9 cellular contexts compared by ENCODE assay signal in the genomic region with DNA sequence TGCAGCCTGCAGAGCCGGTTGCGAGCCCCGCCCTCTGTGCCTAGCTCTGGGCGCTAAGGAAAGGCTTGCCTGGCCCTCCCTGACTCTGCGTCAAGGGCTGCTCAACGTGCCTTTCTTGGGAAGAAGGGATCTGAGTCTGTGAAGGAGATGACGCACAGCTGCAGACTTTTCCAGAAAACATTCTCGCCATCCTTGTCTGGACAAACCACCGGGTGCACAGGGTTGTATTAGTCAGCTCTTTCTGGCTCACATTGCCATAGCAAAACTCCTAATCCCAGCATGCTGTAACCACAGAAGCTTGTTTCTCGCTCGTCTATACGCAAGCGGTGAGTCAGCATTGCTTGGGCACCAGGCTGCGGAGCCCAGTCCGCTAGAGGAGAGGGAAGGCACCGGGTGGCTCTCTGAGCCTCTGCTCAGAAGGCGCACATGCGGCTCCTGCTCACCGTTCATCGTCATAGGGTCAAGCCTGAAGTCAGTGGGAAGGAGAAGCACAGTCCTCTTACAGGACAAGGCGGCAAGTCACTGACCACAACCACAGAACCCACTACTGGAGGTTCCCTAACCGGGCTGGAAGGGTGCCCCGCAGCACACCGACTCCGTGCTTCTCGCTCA. TPM values are rescaled to one million over a fixed set of nuclear protein-coding genes. Genes with fewer than 3 reads are reported as not detected.
DNase-seq lines count a peak whose midpoint lies in the region; ATAC-seq, FAIRE-seq and TF ChIP-seq lines count a peak whose summit lies in the region.
"Had no signal": no experiment of that assay in that cellular context is flagged by ENCODE, and none has a peak within 500 bp of the region (broad histone marks: within the 10 kb centered on the region; RNA-seq: fewer than 3 reads in every experiment).

No MANE protein-coding gene starts in this region.

- 42% methylated on average over 22 of the region's 26 CpGs for WGBS in HepG2 (ENCODE audit: low lambda C conversion rate)

- POLR2A ChIA-PET in HepG2 (lab: Yijun Ruan, JAX) = no interaction called here
- POLR2A ChIA-PET in naive thymus-derived CD8-positive, alpha-beta T cell (lab: Charles Lee) = no interaction called here

- no peak overlapping the region for H3K4me3 ChIP-seq in HepG2 (replicated peaks in 1 of 3; ENCODE audit: insufficient read depth in 1 of 3, low read depth in 2 of 3, low read length in 3 of 3)

- no peaks in the 10 kb centered on the region for H4K20me1 ChIP-seq in HepG2 (ENCODE audit: insufficient read depth, low read length)

- H3K9me3 Mint-ChIP-seq in naive thymus-derived CD8-positive, alpha-beta T cell = no peaks in the 10 kb centered on the region
- H3K9me3 Mint-ChIP-seq in type B pancreatic cell = no peaks in the 10 kb centered on the region

- no peak overlapping the region for H3K4me2 ChIP-seq in HepG2 (ENCODE audit: low read depth, low read length)

- no peaks in the 10 kb centered on the region for H3K4me1 ChIP-seq in HepG2 (ENCODE audit: insufficient read depth, low read length)

- no peak for TF ChIP-seq CTCF in HepG2 (CRISPR knock-in tag; IDR thresholded peaks at IDR 0.05)
- no peak for TF ChIP-seq CTCF in type B pancreatic cell (conservative IDR thresholded peaks at IDR 0.05)

- H2AFZ ChIP-seq in HepG2 (ENCODE audit: low read length) = no peak overlapping the region

- no peak for FAIRE-seq in HepG2 (lab: Jason Lieb, UNC)

- TF ChIP-seq EP300 in HepG2 (IDR thresholded peaks at IDR 0.05; ENCODE audit: low read depth in 2 of 2, low read length in 2 of 2) = no peak
- no peak for TF ChIP-seq EP300 in HepG2 (CRISPR knock-in tag; IDR thresholded peaks at IDR 0.05; ENCODE audit: borderline replicate concordance)

- H3K4me1 Mint-ChIP-seq in naive thymus-derived CD8-positive, alpha-beta T cell = peaks cover 5 to 11% (median 7%) of the 10 kb centered on the region in 4 donors
- no peaks in the 10 kb centered on the region for H3K4me1 Mint-ChIP-seq in type B pancreatic cell (ENCODE audit: unreplicated experiment)

- TF ChIP-seq RAD21 in HepG2 (CRISPR knock-in tag; IDR thresholded peaks at IDR 0.05) = no peak

- no peak overlapping the region for H3K27ac Mint-ChIP-seq in naive thymus-derived CD8-positive, alpha-beta T cell
- H3K27ac Mint-ChIP-seq in type B pancreatic cell = no peak overlapping the region
- H3K27ac Mint-ChIP-seq: IgD-negative memory B cell had no signal

- no peak for TF ChIP-seq POLR2A in HepG2 (IDR thresholded peaks at IDR 0.05; ENCODE audit: insufficient read depth in 1 of 2, low read depth in 2 of 2, low read length in 2 of 2)

- peaks cover 2 to 28% of the 10 kb centered on the region in 2 experiments for H3K27me3 ChIP-seq in HepG2 (ENCODE audit: control insufficient read depth in 1 of 2, insufficient read depth in 2 of 2, low read length in 2 of 2)

- DNase-seq in Caki2 (ENCODE audit: low read depth) = peak; percentile 97
- peak; percentile 45 for DNase-seq in LoVo (ENCODE audit: low spot score)
- peak; percentile 100 for DNase-seq in amniotic epithelial cell (ENCODE audit: low read depth)
- no peak for DNase-seq in HepG2 (ENCODE audit: low spot score)
- no peak for DNase-seq in naive thymus-derived CD8-positive, alpha-beta T cell
- no peak for DNase-seq in NCI-H1436 (lab: John Stamatoyannopoulos, UW)
- no peak for DNase-seq in type B pancreatic cell (ENCODE audit: extremely low spot score, unreplicated experiment)

- H3K9ac ChIP-seq in HepG2 (ENCODE audit: insufficient read depth, low read depth, low read length) = no peak overlapping the region

- in situ Hi-C loops in Caki2 (cut with HindIII; ENCODE audit: low pct_unique_long_range_greater_than_20kb, low sequenced_read_pairs) (no loop called here), HepG2 (cut with HindIII; ENCODE audit: extremely low pct_ligation_motif_present, low pct_unique_long_range_greater_than_20kb) (no loop called here)

- no peaks in the 10 kb centered on the region for H3K36me3 ChIP-seq in HepG2 (replicated peaks in 1 of 2; ENCODE audit: control insufficient read depth in 1 of 2, insufficient read depth in 2 of 2, low read length in 2 of 2)

- no TSS peak for BruUV-seq in HepG2 (replicated peaks; lab: Mats Ljungman, UMichigan)

- no peaks in the 10 kb centered on the region for H3K9me3 ChIP-seq in HepG2 (ENCODE audit: low read length)

- peaks cover 0 to 3% (median 0%) of the 10 kb centered on the region in 3 donors for H3K36me3 Mint-ChIP-seq in naive thymus-derived CD8-positive, alpha-beta T cell
- no peaks in the 10 kb centered on the region for H3K36me3 Mint-ChIP-seq in type B pancreatic cell
- H3K36me3 Mint-ChIP-seq: IgD-negative memory B cell had no signal

- CTCF ChIA-PET in HepG2 (lab: Yijun Ruan, JAX; ENCODE audit: low intra/inter-chr PET ratio, low total read pairs) = no interaction called here

- H3K27me3 Mint-ChIP-seq in naive thymus-derived CD8-positive, alpha-beta T cell = peaks cover 18 to 39% (median 31%) of the 10 kb centered on the region in 5 donors
- H3K27me3 Mint-ChIP-seq in type B pancreatic cell = peaks cover 61% of the 10 kb centered on the region

- intact Hi-C loops in HepG2 (cut with micrococcal nuclease; ENCODE audit: unreplicated experiment) = no loop called here

- no peak overlapping the region for H3K27ac ChIP-seq in HepG2 (ENCODE audit: extremely low read length, insufficient read depth, low read length)

- peak; percentile 22; the same call in 2 of the 3 replicates for ATAC-seq in HepG2
- no peak for ATAC-seq in naive thymus-derived CD8-positive, alpha-beta T cell
- ATAC-seq in HG03439 (IDR thresholded peaks at IDR 0.05; ENCODE audit: unreplicated experiment) = no peak

- H3K4me3 Mint-ChIP-seq in naive thymus-derived CD8-positive, alpha-beta T cell = no peak overlapping the region
- H3K4me3 Mint-ChIP-seq in type B pancreatic cell = no peak overlapping the region
- H3K4me3 Mint-ChIP-seq: IgD-negative memory B cell had no signal

- H3K79me2 ChIP-seq in HepG2 (ENCODE audit: insufficient read depth, low read length) = no peaks in the 10 kb centered on the region

RNA-seq across cellular contexts. Expression of a gene that starts 2.2 kb away (rescaled TPM):
- total RNA-seq in Caki2 (2014; rRNA removed; shearing (Covaris generic); ENCODE audit: low replicate concordance) = not detected in 2 replicates
- total RNA-seq in HepG2 (2016; rRNA removed; fragmentation: Illumina TruSeq; extraction: Trizol) (not detected in 2 replicates), type B pancreatic cell (ENCODE audit: low replicate concordance) (not detected in 2 replicates)
- not detected in 2 replicates for total RNA-seq in HepG2 (2016; cell fraction: cytosol; rRNA removed; fragmentation: Illumina TruSeq; extraction: Trizol; ENCODE audit: low read depth)
- total RNA-seq in HepG2 (2016; cell fraction: insoluble cytoplasmic fraction; rRNA removed; fragmentation: Illumina TruSeq; extraction: Trizol) = not detected in 2 replicates
- total RNA-seq in HepG2 (2016; cell fraction: membrane; rRNA removed; fragmentation: Illumina TruSeq; extraction: Trizol) = not detected in 2 replicates
- total RNA-seq in HepG2 (2016; cell fraction: nucleus; rRNA removed; fragmentation: Illumina TruSeq; extraction: Trizol) = not detected in 2 replicates
- not detected in 2 replicates for polyA plus RNA-seq in HepG2 (2011; rRNA removed)
- not detected in 2 replicates for polyA plus RNA-seq in HepG2 (2011; cell fraction: cytosol; rRNA removed)
- polyA plus RNA-seq in HepG2 (2011; cell fraction: nucleus; rRNA removed) = not detected in 2 replicates
- polyA plus RNA-seq in HepG2 (2012) = not detected in 2 replicates
- polyA plus RNA-seq in HepG2 (2016; cell fraction: cytosol; fragmentation: Illumina TruSeq; extraction: Trizol; ENCODE audit: low read depth) = not detected in 2 replicates
- polyA plus RNA-seq in HepG2 (2016; cell fraction: insoluble cytoplasmic fraction; fragmentation: Illumina TruSeq; extraction: Trizol; ENCODE audit: low read depth) = not detected in 2 replicates
- polyA plus RNA-seq in HepG2 (2016; cell fraction: membrane; fragmentation: Illumina TruSeq; extraction: Trizol; ENCODE audit: low read depth) = not detected in 2 replicates
- polyA plus RNA-seq in HepG2 (2016; cell fraction: nucleus; fragmentation: Illumina TruSeq; extraction: Trizol; ENCODE audit: insufficient read depth, low read depth) = not detected in 2 replicates
- polyA minus RNA-seq in HepG2 (2011; rRNA and poly(A)+ RNA removed; ENCODE audit: low replicate concordance) = not detected in 2 replicates
- not detected in 2 replicates for polyA minus RNA-seq in HepG2 (2011; cell fraction: cytosol; rRNA and poly(A)+ RNA removed)
- polyA minus RNA-seq in HepG2 (2011; cell fraction: nucleus; rRNA and poly(A)+ RNA removed) = not detected in 2 replicates
- not detected for total RNA-seq in naive thymus-derived CD8-positive, alpha-beta T cell
- not detected for polyA plus RNA-seq in naive thymus-derived CD8-positive, alpha-beta T cell

RNA-seq across cellular contexts. Expression of a gene that starts 22.6 kb away (rescaled TPM):
- not detected in 2 replicates for total RNA-seq in Caki2 (2014; rRNA removed; shearing (Covaris generic); ENCODE audit: low replicate concordance)
- total RNA-seq in HepG2 (2016; rRNA removed; fragmentation: Illumina TruSeq; extraction: Trizol) = not detected in 2 replicates
- not detected in 2 replicates for total RNA-seq in HepG2 (2016; cell fraction: cytosol; rRNA removed; fragmentation: Illumina TruSeq; extraction: Trizol; ENCODE audit: low read depth)
- total RNA-seq in HepG2 (2016; cell fraction: insoluble cytoplasmic fraction; rRNA removed; fragmentation: Illumina TruSeq; extraction: Trizol) = not detected in 2 replicates
- not detected in 2 replicates for total RNA-seq in HepG2 (2016; cell fraction: membrane; rRNA removed; fragmentation: Illumina TruSeq; extraction: Trizol)
- total RNA-seq in HepG2 (2016; cell fraction: nucleus; rRNA removed; fragmentation: Illumina TruSeq; extraction: Trizol) = not detected in 2 replicates
- polyA plus RNA-seq in HepG2 (2011; rRNA removed) = not detected in 2 replicates
- polyA plus RNA-seq in HepG2 (2011; cell fraction: cytosol; rRNA removed) = not detected in 2 replicates
- not detected in 2 replicates for polyA plus RNA-seq in HepG2 (2011; cell fraction: nucleus; rRNA removed)
- not detected in 2 replicates for polyA plus RNA-seq in HepG2 (2012)
- polyA plus RNA-seq in HepG2 (2016; cell fraction: cytosol; fragmentation: Illumina TruSeq; extraction: Trizol; ENCODE audit: low read depth) = not detected in 2 replicates
- not detected in 2 replicates for polyA plus RNA-seq in HepG2 (2016; cell fraction: insoluble cytoplasmic fraction; fragmentation: Illumina TruSeq; extraction: Trizol; ENCODE audit: low read depth)
- polyA plus RNA-seq in HepG2 (2016; cell fraction: membrane; fragmentation: Illumina TruSeq; extraction: Trizol; ENCODE audit: low read depth) = not detected in 2 replicates
- not detected in 2 replicates for polyA plus RNA-seq in HepG2 (2016; cell fraction: nucleus; fragmentation: Illumina TruSeq; extraction: Trizol; ENCODE audit: insufficient read depth, low read depth)
- not detected in 2 replicates for polyA minus RNA-seq in HepG2 (2011; rRNA and poly(A)+ RNA removed; ENCODE audit: low replicate concordance)
- not detected in 2 replicates for polyA minus RNA-seq in HepG2 (2011; cell fraction: cytosol; rRNA and poly(A)+ RNA removed)
- polyA minus RNA-seq in HepG2 (2011; cell fraction: nucleus; rRNA and poly(A)+ RNA removed) = not detected in 2 replicates
- not detected for total RNA-seq in naive thymus-derived CD8-positive, alpha-beta T cell
- polyA plus RNA-seq in naive thymus-derived CD8-positive, alpha-beta T cell = not detected
- not detected in 2 replicates for total RNA-seq in type B pancreatic cell (ENCODE audit: low replicate concordance)
- polyA plus RNA-seq: IgD-negative memory B cell had no signal

RNA-seq across cellular contexts. Expression of a gene that starts 23.6 kb away (rescaled TPM):
- not detected in 2 replicates for total RNA-seq in Caki2 (2014; rRNA removed; shearing (Covaris generic); ENCODE audit: low replicate concordance)
- total RNA-seq in HepG2 (2016; rRNA removed; fragmentation: Illumina TruSeq; extraction: Trizol) = not detected in 2 replicates
- total RNA-seq in HepG2 (2016; cell fraction: cytosol; rRNA removed; fragmentation: Illumina TruSeq; extraction: Trizol; ENCODE audit: low read depth) = not detected in 2 replicates
- not detected in 2 replicates for total RNA-seq in HepG2 (2016; cell fraction: insoluble cytoplasmic fraction; rRNA removed; fragmentation: Illumina TruSeq; extraction: Trizol)
- not detected in 2 replicates for total RNA-seq in HepG2 (2016; cell fraction: membrane; rRNA removed; fragmentation: Illumina TruSeq; extraction: Trizol)
- total RNA-seq in HepG2 (2016; cell fraction: nucleus; rRNA removed; fragmentation: Illumina TruSeq; extraction: Trizol) = not detected in 2 replicates
- not detected in 2 replicates for polyA plus RNA-seq in HepG2 (2011; rRNA removed)
- not detected in 2 replicates for polyA plus RNA-seq in HepG2 (2011; cell fraction: cytosol; rRNA removed)
- not detected in 2 replicates for polyA plus RNA-seq in HepG2 (2011; cell fraction: nucleus; rRNA removed)
- not detected in 2 replicates for polyA plus RNA-seq in HepG2 (2012)
- not detected in 2 replicates for polyA plus RNA-seq in HepG2 (2016; cell fraction: cytosol; fragmentation: Illumina TruSeq; extraction: Trizol; ENCODE audit: low read depth)
- not detected in 2 replicates for polyA plus RNA-seq in HepG2 (2016; cell fraction: insoluble cytoplasmic fraction; fragmentation: Illumina TruSeq; extraction: Trizol; ENCODE audit: low read depth)
- polyA plus RNA-seq in HepG2 (2016; cell fraction: membrane; fragmentation: Illumina TruSeq; extraction: Trizol; ENCODE audit: low read depth) = not detected in 2 replicates
- polyA plus RNA-seq in HepG2 (2016; cell fraction: nucleus; fragmentation: Illumina TruSeq; extraction: Trizol; ENCODE audit: insufficient read depth, low read depth) = not detected in 2 replicates
- 0.09 TPM in 1 of 2 replicates, not detected in the other for polyA minus RNA-seq in HepG2 (2011; rRNA and poly(A)+ RNA removed; ENCODE audit: low replicate concordance)
- not detected in 2 replicates for polyA minus RNA-seq in HepG2 (2011; cell fraction: cytosol; rRNA and poly(A)+ RNA removed)
- polyA minus RNA-seq in HepG2 (2011; cell fraction: nucleus; rRNA and poly(A)+ RNA removed) = not detected in 2 replicates
- total RNA-seq in naive thymus-derived CD8-positive, alpha-beta T cell = not detected
- under 1 TPM in 1 of 3 donors, not detected in 2; 0.11 TPM for polyA plus RNA-seq in naive thymus-derived CD8-positive, alpha-beta T cell
- not detected in 2 replicates for total RNA-seq in type B pancreatic cell (ENCODE audit: low replicate concordance)

RNA-seq across cellular contexts. Expression of a gene that starts 38.2 kb away (rescaled TPM):
- total RNA-seq in Caki2 (2014; rRNA removed; shearing (Covaris generic); ENCODE audit: low replicate concordance) = not detected in 2 replicates
- not detected in 2 replicates for total RNA-seq in HepG2 (2016; rRNA removed; fragmentation: Illumina TruSeq; extraction: Trizol)
- not detected in 2 replicates for total RNA-seq in HepG2 (2016; cell fraction: cytosol; rRNA removed; fragmentation: Illumina TruSeq; extraction: Trizol; ENCODE audit: low read depth)
- not detected in 2 replicates for total RNA-seq in HepG2 (2016; cell fraction: insoluble cytoplasmic fraction; rRNA removed; fragmentation: Illumina TruSeq; extraction: Trizol)
- not detected in 2 replicates for total RNA-seq in HepG2 (2016; cell fraction: membrane; rRNA removed; fragmentation: Illumina TruSeq; extraction: Trizol)
- not detected in 2 replicates for total RNA-seq in HepG2 (2016; cell fraction: nucleus; rRNA removed; fragmentation: Illumina TruSeq; extraction: Trizol)
- not detected in 2 replicates for polyA plus RNA-seq in HepG2 (2011; rRNA removed)
- polyA plus RNA-seq in HepG2 (2011; cell fraction: cytosol; rRNA removed) = not detected in 2 replicates
- not detected in 2 replicates for polyA plus RNA-seq in HepG2 (2011; cell fraction: nucleus; rRNA removed)
- polyA plus RNA-seq in HepG2 (2012) = not detected in 2 replicates
- not detected in 2 replicates for polyA plus RNA-seq in HepG2 (2016; cell fraction: cytosol; fragmentation: Illumina TruSeq; extraction: Trizol; ENCODE audit: low read depth)
- not detected in 2 replicates for polyA plus RNA-seq in HepG2 (2016; cell fraction: insoluble cytoplasmic fraction; fragmentation: Illumina TruSeq; extraction: Trizol; ENCODE audit: low read depth)
- not detected in 2 replicates for polyA plus RNA-seq in HepG2 (2016; cell fraction: membrane; fragmentation: Illumina TruSeq; extraction: Trizol; ENCODE audit: low read depth)
- not detected in 2 replicates for polyA plus RNA-seq in HepG2 (2016; cell fraction: nucleus; fragmentation: Illumina TruSeq; extraction: Trizol; ENCODE audit: insufficient read depth, low read depth)
- polyA minus RNA-seq in HepG2 (2011; rRNA and poly(A)+ RNA removed; ENCODE audit: low replicate concordance) = not detected in 2 replicates
- polyA minus RNA-seq in HepG2 (2011; cell fraction: cytosol; rRNA and poly(A)+ RNA removed) = not detected in 2 replicates
- polyA minus RNA-seq in HepG2 (2011; cell fraction: nucleus; rRNA and poly(A)+ RNA removed) = not detected in 2 replicates
- not detected for total RNA-seq in naive thymus-derived CD8-positive, alpha-beta T cell
- polyA plus RNA-seq in naive thymus-derived CD8-positive, alpha-beta T cell = under 1 TPM in 1 of 3 donors, not detected in 2; 0.22 TPM
- total RNA-seq in type B pancreatic cell (ENCODE audit: low replicate concordance) = not detected in 2 replicates
- polyA plus RNA-seq: IgD-negative memory B cell had no signal

RNA-seq across cellular contexts. Expression of a gene that starts 54.0 kb away (rescaled TPM):
- not detected in 2 replicates for total RNA-seq in Caki2 (2014; rRNA removed; shearing (Covaris generic); ENCODE audit: low replicate concordance)
- total RNA-seq in HepG2 (2016; rRNA removed; fragmentation: Illumina TruSeq; extraction: Trizol) (not detected in 2 replicates), type B pancreatic cell (ENCODE audit: low replicate concordance) (not detected in 2 replicates)
- total RNA-seq in HepG2 (2016; cell fraction: cytosol; rRNA removed; fragmentation: Illumina TruSeq; extraction: Trizol; ENCODE audit: low read depth) = not detected in 2 replicates
- not detected in 2 replicates for total RNA-seq in HepG2 (2016; cell fraction: insoluble cytoplasmic fraction; rRNA removed; fragmentation: Illumina TruSeq; extraction: Trizol)
- total RNA-seq in HepG2 (2016; cell fraction: membrane; rRNA removed; fragmentation: Illumina TruSeq; extraction: Trizol) = not detected in 2 replicates
- not detected in 2 replicates for total RNA-seq in HepG2 (2016; cell fraction: nucleus; rRNA removed; fragmentation: Illumina TruSeq; extraction: Trizol)
- polyA plus RNA-seq in HepG2 (2011; rRNA removed) = not detected in 2 replicates
- not detected in 2 replicates for polyA plus RNA-seq in HepG2 (2011; cell fraction: cytosol; rRNA removed)
- polyA plus RNA-seq in HepG2 (2011; cell fraction: nucleus; rRNA removed) = not detected in 2 replicates
- not detected in 2 replicates for polyA plus RNA-seq in HepG2 (2012)
- polyA plus RNA-seq in HepG2 (2016; cell fraction: cytosol; fragmentation: Illumina TruSeq; extraction: Trizol; ENCODE audit: low read depth) = not detected in 2 replicates
- polyA plus RNA-seq in HepG2 (2016; cell fraction: insoluble cytoplasmic fraction; fragmentation: Illumina TruSeq; extraction: Trizol; ENCODE audit: low read depth) = not detected in 2 replicates
- polyA plus RNA-seq in HepG2 (2016; cell fraction: membrane; fragmentation: Illumina TruSeq; extraction: Trizol; ENCODE audit: low read depth) = not detected in 2 replicates
- not detected in 2 replicates for polyA plus RNA-seq in HepG2 (2016; cell fraction: nucleus; fragmentation: Illumina TruSeq; extraction: Trizol; ENCODE audit: insufficient read depth, low read depth)
- not detected in 2 replicates for polyA minus RNA-seq in HepG2 (2011; rRNA and poly(A)+ RNA removed; ENCODE audit: low replicate concordance)
- not detected in 2 replicates for polyA minus RNA-seq in HepG2 (2011; cell fraction: cytosol; rRNA and poly(A)+ RNA removed)
- not detected in 2 replicates for polyA minus RNA-seq in HepG2 (2011; cell fraction: nucleus; rRNA and poly(A)+ RNA removed)
- not detected for total RNA-seq in naive thymus-derived CD8-positive, alpha-beta T cell
- under 1 TPM in 1 of 3 donors, not detected in 2; 0.06 TPM for polyA plus RNA-seq in naive thymus-derived CD8-positive, alpha-beta T cell

Comparison
In these comparisons a context has a peak if more than half of its experiments do, and no peak if none do; other contexts are left out.
1. DNase-seq: peak in Caki2 (single experiment), LoVo (single experiment) and amniotic epithelial cell (single experiment); none in HepG2 (single experiment), naive thymus-derived CD8-positive, alpha-beta T cell (0 of 10), NCI-H1436 (single experiment) and type B pancreatic cell (single experiment).